Comparison of ENCODE assay signal across 30 cellular contexts in genomic region chr9:117134826-117135411, GRCh38.
"Had no signal": no experiment of that assay in that cellular context is flagged by ENCODE, and none has a peak within 500 bp of the region (broad histone marks: within the 10 kb centered on the region; RNA-seq: fewer than 3 reads in every experiment).

No MANE protein-coding gene starts in this region.

- H3K9ac ChIP-seq: SK-N-SH had no signal

- H3K36me3 ChIP-seq: ascending aorta, SJSA1 had no signal

- H3K4me1 ChIP-seq: ascending aorta, SJSA1 had no signal

- DNase-seq: activated CD4-positive, alpha-beta T cell treated with anti-CD3 and anti-CD28 coated beads for 36 hours; activated CD4-positive, alpha-beta T cell treated with anti-CD3 and anti-CD28 coated beads, Interleukin-2, amount 10 ng/mL, durations not matched to agents 7 days and 5 days; activated CD4-positive, alpha-beta T cell treated with anti-CD3 and anti-CD28 coated beads, Interleukin-2, amount 50 U/mL, for 48 hours; activated CD8-positive, alpha-beta T cell treated with anti-CD3 and anti-CD28 coated beads, Interleukin-2, amount 10 ng/mL, durations not matched to agents 7 days and 5 days; activated gamma-delta T cell; activated naive CD4-positive, alpha-beta T cell treated with Interleukin-2 at 50 U/mL for 16 hours; activated naive CD8-positive, alpha-beta T cell treated with anti-CD3 and anti-CD28 coated beads, Interleukin-2, amount 10 ng/mL, durations not matched to agents 7 days and 5 days; activated T-cell treated with anti-CD3 and anti-CD28 coated beads, Interleukin-2, amount 50 U/mL, for 24 hours; amygdala; Kasumi-1; KG1; NCI-H1092 treated with DMSO at 0.1 percent for 48 hours; NCI-H1417; NCI-H146; NCI-H187; NCI-H2029 treated with DMSO at 0.1 percent for 48 hours; NCI-H226; NCI-H526; NCI-H748 treated with DMSO at 0.1 percent for 48 hours; RPMI8226; SHP77 treated with DMSO at 0.1 percent for 48 hours had no signal

- H3K9me3 ChIP-seq: ascending aorta, SJSA1, SK-N-SH had no signal

- ATAC-seq: activated CD4-positive, alpha-beta T cell treated with anti-CD3 and anti-CD28 coated beads for 36 hours; activated CD4-positive, CD25-positive, alpha-beta regulatory T cell treated with anti-CD3 and anti-CD28 coated beads, Interleukin-2, amount 50 U/mL, for 24 hours; activated CD8-positive, alpha-beta T cell treated with anti-CD3 and anti-CD28 coated beads, Interleukin-2, amount 10 ng/mL, durations not matched to agents 7 days and 5 days; WTC11 had no signal

- H3K36me3 Mint-ChIP-seq: activated naive CD4-positive, alpha-beta T cell treated with anti-CD3 and anti-CD28 coated beads, Interleukin-2, amount 50 U/mL, for 24 hours; activated naive CD8-positive, alpha-beta T cell treated with anti-CD3 and anti-CD28 coated beads, Interleukin-2, amount 10 ng/mL, durations not matched to agents 7 days and 5 days; WTC11 had no signal

- H3K9me3 Mint-ChIP-seq: activated CD4-positive, alpha-beta T cell treated with anti-CD3 and anti-CD28 coated beads, Interleukin-2, amount 10 ng/mL, durations not matched to agents 7 days and 5 days; activated naive CD4-positive, alpha-beta T cell treated with anti-CD3 and anti-CD28 coated beads, Interleukin-2, amount 50 U/mL, for 24 hours; activated naive CD8-positive, alpha-beta T cell treated with anti-CD3 and anti-CD28 coated beads, Interleukin-2, amount 10 ng/mL, durations not matched to agents 7 days and 5 days; activated T-helper 2 cell treated with anti-CD3 and anti-CD28 coated beads, Interferon-gamma antibody, Interleukin-2, Interleukin-4, amounts not matched to agents 10 μg/mL and 5 μg/mL and 100 μg/mL, durations not matched to agents 14 hours and 24 hours and 36 hours; T-helper 1 cell treated with Interleukin-12 subunit alpha and Interleukin-12 subunit beta and Interleukin-4 antibody, amounts not matched to agents 30 μg/mL and 1 μg/mL, for 36 hours; T-helper 2 cell treated with Interferon-gamma antibody and Interleukin-4, amounts not matched to agents 5 μg/mL and 100 μg/mL, for 36 hours had no signal

- H3K27ac ChIP-seq: ascending aorta, SJSA1 had no signal

- H3K27me3 Mint-ChIP-seq: activated CD4-positive, alpha-beta T cell treated with anti-CD3 and anti-CD28 coated beads for 36 hours; activated CD4-positive, alpha-beta T cell treated with anti-CD3 and anti-CD28 coated beads, Interleukin-2, amount 10 ng/mL, durations not matched to agents 7 days and 5 days; activated naive CD8-positive, alpha-beta T cell treated with anti-CD3 and anti-CD28 coated beads, Interleukin-2, amount 10 ng/mL, durations not matched to agents 7 days and 5 days had no signal

- H3K27ac Mint-ChIP-seq: activated CD4-positive, alpha-beta T cell treated with anti-CD3 and anti-CD28 coated beads for 36 hours; activated CD4-positive, alpha-beta T cell treated with anti-CD3 and anti-CD28 coated beads, Interleukin-2, amount 10 ng/mL, durations not matched to agents 7 days and 5 days; activated CD8-positive, alpha-beta T cell treated with anti-CD3 and anti-CD28 coated beads, Interleukin-2, amount 10 ng/mL, durations not matched to agents 7 days and 5 days; activated naive CD4-positive, alpha-beta T cell treated with anti-CD3 and anti-CD28 coated beads, Interleukin-2, amount 50 U/mL, for 24 hours; activated naive CD8-positive, alpha-beta T cell treated with anti-CD3 and anti-CD28 coated beads, Interleukin-2, amount 10 ng/mL, durations not matched to agents 7 days and 5 days; activated T-cell treated with anti-CD3 and anti-CD28 coated beads, Interleukin-2, amount 50 U/mL, for 24 hours; activated T-helper 2 cell treated with anti-CD3 and anti-CD28 coated beads, Interferon-gamma antibody, Interleukin-2, Interleukin-4, amounts not matched to agents 10 μg/mL and 5 μg/mL and 100 μg/mL, durations not matched to agents 14 hours and 24 hours and 36 hours; T-helper 1 cell treated with Interleukin-12 subunit alpha and Interleukin-12 subunit beta and Interleukin-4 antibody, amounts not matched to agents 30 μg/mL and 1 μg/mL, for 36 hours; T-helper 2 cell treated with Interferon-gamma antibody and Interleukin-4, amounts not matched to agents 5 μg/mL and 100 μg/mL, for 36 hours; WTC11 had no signal

- H3K4me1 Mint-ChIP-seq: activated CD4-positive, alpha-beta T cell treated with anti-CD3 and anti-CD28 coated beads for 36 hours; activated CD4-positive, alpha-beta T cell treated with anti-CD3 and anti-CD28 coated beads, Interleukin-2, amount 10 ng/mL, durations not matched to agents 7 days and 5 days; activated naive CD4-positive, alpha-beta T cell treated with anti-CD3 and anti-CD28 coated beads, Interleukin-2, amount 50 U/mL, for 24 hours; activated naive CD8-positive, alpha-beta T cell treated with anti-CD3 and anti-CD28 coated beads, Interleukin-2, amount 10 ng/mL, durations not matched to agents 7 days and 5 days had no signal

- H3K4me3 Mint-ChIP-seq: activated CD4-positive, alpha-beta T cell treated with anti-CD3 and anti-CD28 coated beads for 36 hours; activated CD4-positive, alpha-beta T cell treated with anti-CD3 and anti-CD28 coated beads, Interleukin-2, amount 10 ng/mL, durations not matched to agents 7 days and 5 days; activated CD8-positive, alpha-beta T cell treated with anti-CD3 and anti-CD28 coated beads, Interleukin-2, amount 10 ng/mL, durations not matched to agents 7 days and 5 days; activated naive CD4-positive, alpha-beta T cell treated with anti-CD3 and anti-CD28 coated beads, Interleukin-2, amount 50 U/mL, for 24 hours; activated naive CD8-positive, alpha-beta T cell treated with anti-CD3 and anti-CD28 coated beads, Interleukin-2, amount 10 ng/mL, durations not matched to agents 7 days and 5 days; activated T-cell treated with anti-CD3 and anti-CD28 coated beads, Interleukin-2, amount 50 U/mL, for 24 hours; T-helper 1 cell treated with Interleukin-12 subunit alpha and Interleukin-12 subunit beta and Interleukin-4 antibody, amounts not matched to agents 30 μg/mL and 1 μg/mL, for 36 hours; T-helper 2 cell treated with Interferon-gamma antibody and Interleukin-4, amounts not matched to agents 5 μg/mL and 100 μg/mL, for 36 hours; WTC11 had no signal

- H3K27me3 ChIP-seq: ascending aorta, SJSA1 had no signal

- H3K4me2 ChIP-seq: SK-N-SH had no signal

- H3K4me3 ChIP-seq: ascending aorta, SJSA1 had no signal
